In the genomic region with DNA sequence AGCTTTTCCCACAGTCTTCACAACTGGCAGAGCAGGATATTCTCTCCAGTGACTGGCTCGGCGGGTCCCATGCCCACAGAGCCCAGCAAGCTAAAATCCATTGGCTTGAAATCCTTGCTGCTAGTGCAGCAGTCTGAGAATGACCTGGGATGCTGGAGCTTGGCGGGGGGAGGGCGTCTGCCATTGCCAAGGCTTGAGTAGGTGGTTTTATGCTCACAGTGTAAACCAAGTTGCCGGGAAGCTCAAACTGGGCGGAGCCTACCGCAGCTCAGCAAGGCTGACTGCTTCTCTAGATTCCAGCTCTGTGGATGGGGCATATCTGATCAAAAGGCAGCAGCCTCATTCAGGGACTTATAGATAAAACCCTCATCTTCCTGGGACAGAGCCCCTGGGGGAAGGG, we compare ENCODE assay signal across 25 cellular contexts.
"Had no signal": no experiment of that assay in that cellular context is flagged by ENCODE, and none has a peak within 500 bp of the region (broad histone marks: within the 10 kb centered on the region; RNA-seq: fewer than 3 reads in every experiment).

No MANE protein-coding gene starts in this region.

- H3K4me3 ChIP-seq: adrenal gland, body of pancreas, esophagus muscularis mucosa, gastrocnemius medialis had no signal

- DNase-seq: activated B cell treated with CpG ODN at 0.5 μM for 24 hours; activated CD4-positive, alpha-beta T cell treated with anti-CD3 and anti-CD28 coated beads for 48 hours; activated CD4-positive, alpha-beta T cell treated with anti-CD3 and anti-CD28 coated beads, Interleukin-2, amount 50 U/mL, for 1 hour; activated CD4-positive, alpha-beta T cell treated with anti-CD3 and anti-CD28 coated beads, Interleukin-2, amount 50 U/mL, for 48 hours; activated CD8-positive, alpha-beta memory T cell treated with anti-CD3 and anti-CD28 coated beads for 24 hours; activated CD8-positive, alpha-beta T cell treated with anti-CD3 and anti-CD28 coated beads for 36 hours; activated effector memory CD4-positive, alpha-beta T cell treated with Interleukin-2 at 50 U/mL for 16 hours; activated naive CD4-positive, alpha-beta T cell treated with anti-CD3 and anti-CD28 coated beads for 36 hours; activated naive CD8-positive, alpha-beta T cell treated with anti-CD3 and anti-CD28 coated beads for 36 hours; activated naive CD8-positive, alpha-beta T cell treated with anti-CD3 and anti-CD28 coated beads, Interleukin-2, amount 50 U/mL, for 24 hours; activated T-cell treated with anti-CD3 and anti-CD28 coated beads, Interleukin-2, amount 50 U/mL, for 4 hours; adrenal gland; amygdala; aorta; body of pancreas; cortex of kidney; dermis blood vessel endothelial cell; effector CD4-positive, alpha-beta T cell; effector memory CD8-positive, alpha-beta T cell; erythroblast; foreskin keratinocyte; gastrocnemius medialis; T-helper 2 cell had no signal

- H3K27ac ChIP-seq: adrenal gland, body of pancreas, esophagus muscularis mucosa, foreskin keratinocyte, gastrocnemius medialis, VCaP had no signal

- H3K4me1 ChIP-seq: adrenal gland, body of pancreas, esophagus muscularis mucosa, foreskin keratinocyte, gastrocnemius medialis had no signal

- H3K36me3 ChIP-seq: adrenal gland, gastrocnemius medialis had no signal

- H3K9me3 ChIP-seq: adrenal gland, body of pancreas, esophagus muscularis mucosa, gastrocnemius medialis had no signal

- H3K27me3 ChIP-seq: adrenal gland, body of pancreas, esophagus muscularis mucosa, foreskin keratinocyte, gastrocnemius medialis had no signal
